Comparison of ENCODE assay signal across 10 cellular contexts in genomic region chr17:79420318-79421243, GRCh38.
DNase-seq lines count a peak whose midpoint lies in the region; ATAC-seq and TF ChIP-seq lines count a peak whose summit lies in the region.
"Had no signal": no experiment of that assay in that cellular context is flagged by ENCODE, and none has a peak within 500 bp of the region (broad histone marks: within the 10 kb centered on the region; RNA-seq: fewer than 3 reads in every experiment).

No MANE protein-coding gene starts in this region.

- no peak for TF ChIP-seq CTCF in GM10248 (IDR thresholded peaks at IDR 0.05; ENCODE audit: control extremely low read depth, extremely low read depth, low read depth, missing control alignments)
- TF ChIP-seq CTCF in fibroblast of lung (conservative IDR thresholded peaks at IDR 0.05 in 1 of 2, IDR thresholded peaks at IDR 0.05 in 1 of 2; ENCODE audit: low read depth in 1 of 2, low read length in 2 of 2), result no peak

- DNase-seq in GM10248 (ENCODE audit: extremely low spot score), result peak; percentile 58
- DNase-seq in SJSA1 (ENCODE audit: low read depth in 1 of 2, low spot score in 2 of 2), result peak; percentile 26 to 67
- DNase-seq in fibroblast of lung (ENCODE audit: low read depth in 2 of 2), result peak; percentile 1 to 20
- peak; percentile 38 for DNase-seq in stimulated activated CD4-positive, alpha-beta T cell treated with anti-CD3 and anti-CD28 coated beads, Interleukin-4, amount 100 ng/mL, for 24 hours
- no peak for DNase-seq in HuH-7.5 (ENCODE audit: low spot score)
- no peak for DNase-seq in NCI-H69 (lab: John Stamatoyannopoulos, UW)
- DNase-seq: Karpas-422, PC-9 had no signal

- H3K36me3 ChIP-seq in SJSA1 (no peaks in the 10 kb centered on the region), fibroblast of lung (ENCODE audit: control insufficient read depth, insufficient read depth, low read length) (no peaks in the 10 kb centered on the region)

- no peak overlapping the region for H3K27ac ChIP-seq in SJSA1
- H3K27ac ChIP-seq in fibroblast of lung (ENCODE audit: insufficient read depth, low read length), result no peak overlapping the region
- H3K27ac ChIP-seq: PC-9 had no signal

- POLR2A ChIA-PET in GM10248 (lab: Yijun Ruan, JAX), result no interaction called here

- H4K20me1 ChIP-seq in fibroblast of lung (ENCODE audit: control insufficient read depth, extremely low read depth, insufficient read depth, low read length), result no peaks in the 10 kb centered on the region

- no peaks in the 10 kb centered on the region for H3K79me2 ChIP-seq in fibroblast of lung (ENCODE audit: control insufficient read depth, insufficient read depth, low read length)

- H3K27me3 ChIP-seq in SJSA1 (replicated peaks) (peaks cover 100% of the 10 kb centered on the region), fibroblast of lung (ENCODE audit: control insufficient read depth, insufficient read depth, low read length) (no peaks in the 10 kb centered on the region)

- no peak overlapping the region for H3K4me2 ChIP-seq in fibroblast of lung (ENCODE audit: extremely low read depth, insufficient read depth, low read length)
- H3K4me2 ChIP-seq: PC-9 had no signal

- ATAC-seq in GM18517 (IDR thresholded peaks at IDR 0.05; ENCODE audit: unreplicated experiment), result no peak
- ATAC-seq: natural killer cell treated with Interleukin-12 subunit alpha and Interleukin-12 subunit beta and Interleukin-15 and Interleukin-18, amount 100 ng/mL, for 72 hours had no signal

- CTCF ChIA-PET in GM10248 (lab: Yijun Ruan, JAX), result interaction anchor here (0.8 kb wide), 1 partner anchor 28 kb away, joined by 3 read pairs; no protein-coding TSS in a partner anchor

- H3K4me3 ChIP-seq in SJSA1 (no peak overlapping the region), fibroblast of lung (replicated peaks in 1 of 4; ENCODE audit: control extremely low read depth in 1 of 4, insufficient read depth in 1 of 4, low read depth in 3 of 4, low read length in 4 of 4) (no peak overlapping the region)
- H3K4me3 ChIP-seq: PC-9 had no signal

- H3K4me1 ChIP-seq in SJSA1 (replicated peaks), result 0 out of 2 replicates have a peak, but pooled peaks cover 3% of the 10 kb centered on the region
- H3K4me1 ChIP-seq in fibroblast of lung (ENCODE audit: control insufficient read depth, extremely low read depth, insufficient read depth, low read length), result no peaks in the 10 kb centered on the region

- H3K9ac ChIP-seq in fibroblast of lung (ENCODE audit: insufficient read depth, low read length), result no peak overlapping the region

- H3K9me3 ChIP-seq in SJSA1 (replicated peaks) (no peaks in the 10 kb centered on the region), fibroblast of lung (ENCODE audit: control insufficient read depth, insufficient read depth, low read depth, low read length) (no peaks in the 10 kb centered on the region)

- H2AFZ ChIP-seq in fibroblast of lung (ENCODE audit: low read length), result no peak overlapping the region
- H2AFZ ChIP-seq: PC-9 had no signal

Comparison
In these comparisons a context has a peak if more than half of its experiments do, and no peak if none do; other contexts are left out.
1. DNase-seq: peak in GM10248 (single experiment), SJSA1 (2 of 2), fibroblast of lung (2 of 2) and stimulated activated CD4-positive, alpha-beta T cell treated with anti-CD3 and anti-CD28 coated beads, Interleukin-4, amount 100 ng/mL, for 24 hours (single experiment); none in HuH-7.5 (single experiment) and NCI-H69 (single experiment).